ENCODE assay signal across 8 cellular contexts in the genomic region with DNA sequence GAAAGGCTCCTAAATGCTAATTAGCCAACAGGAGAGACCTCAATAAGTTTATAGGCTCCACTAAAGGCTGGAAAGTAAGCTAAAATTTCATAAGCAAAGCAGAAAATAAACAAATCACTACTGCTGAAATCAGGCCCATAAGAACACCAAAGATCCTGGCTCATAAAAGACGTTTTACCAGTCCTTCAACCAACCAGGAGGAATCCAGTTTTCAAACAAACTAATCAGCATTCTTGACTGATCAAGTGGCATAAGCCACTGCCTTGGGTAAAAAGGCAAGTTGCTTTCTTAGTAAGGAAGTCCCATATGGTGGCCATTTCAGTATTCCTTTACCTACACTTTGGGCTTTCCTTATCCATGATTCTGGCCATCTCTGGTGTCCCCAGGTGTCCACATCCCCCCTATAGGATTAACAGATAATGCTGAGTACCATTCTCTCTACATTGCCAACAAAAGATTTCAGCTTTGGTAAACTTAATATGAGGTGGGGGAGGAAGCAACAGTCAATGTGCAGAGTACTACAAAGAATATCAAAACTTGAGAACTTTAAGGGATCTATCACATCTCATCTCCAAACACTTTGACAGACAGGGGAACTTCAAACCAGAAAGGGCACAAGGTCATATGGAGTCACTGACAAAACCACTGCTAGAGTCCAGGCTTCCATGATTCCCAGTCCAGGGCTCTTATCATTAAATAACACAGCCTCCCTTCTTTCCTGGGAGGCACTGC. TPM values are rescaled to one million over a fixed set of nuclear protein-coding genes. Genes with fewer than 3 reads are reported as not detected.
A peak's percentile ranks its signal among the peaks of the same experiment; 100 is the strongest.
DNase-seq lines count a peak whose midpoint lies in the region; ATAC-seq and TF ChIP-seq lines count a peak whose summit lies in the region.

No MANE protein-coding gene starts in this region.

- H3K27me3 ChIP-seq in right lobe of liver (no peaks in the 10 kb centered on the region), thymus (ENCODE audit: control insufficient read depth, insufficient read depth) (no peaks in the 10 kb centered on the region)

- H3K9me3 Mint-ChIP-seq in activated T-cell treated with anti-CD3 and anti-CD28 coated beads, Interleukin-2, amount 50 U/mL, for 24 hours = no peaks in the 10 kb centered on the region

- WGBS in right lobe of liver (ENCODE audit: insufficient coverage, low coverage, low lambda C conversion rate, missing lambda C conversion rate) = 14% methylated on average over 1 of the region's 1 CpG
- WGBS in thymus = 84% methylated on average over 1 of the region's 1 CpG

- ATAC-seq in right lobe of liver (no peak), GM21717 (IDR thresholded peaks at IDR 0.05; ENCODE audit: unreplicated experiment) (no peak), HG03460 (IDR thresholded peaks at IDR 0.05; ENCODE audit: unreplicated experiment) (no peak)

- H3K4me1 ChIP-seq in right lobe of liver = peaks cover 0 to 18% (median 0%) of the 10 kb centered on the region in 4 donors
- peaks cover 16% of the 10 kb centered on the region for H3K4me1 ChIP-seq in thymus (ENCODE audit: control insufficient read depth, insufficient read depth, low read length)

- H3K27me3 Mint-ChIP-seq in activated T-cell treated with anti-CD3 and anti-CD28 coated beads, Interleukin-2, amount 50 U/mL, for 24 hours = no peaks in the 10 kb centered on the region

- no peak overlapping the region for H3K27ac ChIP-seq in right lobe of liver
- no peak overlapping the region for H3K27ac ChIP-seq in thymus (ENCODE audit: low read depth)

- H3K27ac Mint-ChIP-seq in activated T-cell treated with anti-CD3 and anti-CD28 coated beads, Interleukin-2, amount 50 U/mL, for 24 hours = peak overlapping the region; percentile 79

- peak overlapping the region; percentile 91 for H3K4me3 Mint-ChIP-seq in activated T-cell treated with anti-CD3 and anti-CD28 coated beads, Interleukin-2, amount 50 U/mL, for 24 hours

- no peaks in the 10 kb centered on the region for H3K9me3 ChIP-seq in right lobe of liver
- no peaks in the 10 kb centered on the region for H3K9me3 ChIP-seq in thymus (ENCODE audit: control insufficient read depth)

- H3K36me3 Mint-ChIP-seq in activated T-cell treated with anti-CD3 and anti-CD28 coated beads, Interleukin-2, amount 50 U/mL, for 24 hours (ENCODE audit: low read depth) = peaks cover 2% of the 10 kb centered on the region

- intact Hi-C loops in right lobe of liver (cut with DNase I) = no loop called here

- H3K4me3 ChIP-seq in right lobe of liver (peak overlapping the region; percentile 92 to 95 (median 93)), thymus (ENCODE audit: low read length) (peak overlapping the region; percentile 88)

- H3K4me1 Mint-ChIP-seq in activated T-cell treated with anti-CD3 and anti-CD28 coated beads, Interleukin-2, amount 50 U/mL, for 24 hours (ENCODE audit: low read depth) = peaks cover 57% of the 10 kb centered on the region

- no peaks in the 10 kb centered on the region for H3K36me3 ChIP-seq in right lobe of liver
- no peaks in the 10 kb centered on the region for H3K36me3 ChIP-seq in thymus (ENCODE audit: control insufficient read depth, insufficient read depth)

- no peak for DNase-seq in activated T-cell treated with anti-CD3 and anti-CD28 coated beads, Interleukin-2, amount 50 U/mL, for 24 hours
- DNase-seq in activated T-cell treated with anti-CD3 and anti-CD28 coated beads for 4 hours (no peak), amniotic epithelial cell (ENCODE audit: low read depth) (peak; percentile 31), right lobe of liver (no peak)
- no peak for DNase-seq in stimulated activated CD4-positive, alpha-beta T cell treated with anti-CD3 and anti-CD28 coated beads, Interleukin-2, amount 100 ng/mL, for 24 hours

- TF ChIP-seq CTCF in right lobe of liver (IDR thresholded peaks at IDR 0.05) = no peak

- no peak for TF ChIP-seq POLR2A in right lobe of liver (IDR thresholded peaks at IDR 0.05)

RNA-seq across cellular contexts. Expression of a gene that starts 1.3 kb away (rescaled TPM):
- total RNA-seq in right lobe of liver = 10 to 100 TPM; 13.5 to 21.2 (median 16.0) TPM
- 17.5 TPM for polyA plus RNA-seq in thymus

RNA-seq across cellular contexts. Expression of a gene that starts 1.8 kb away (rescaled TPM):
- total RNA-seq in right lobe of liver = under 1 TPM; 0.25 to 0.98 (median 0.72) TPM
- 3.3 TPM for polyA plus RNA-seq in thymus
